ENCODE assay signal across 8 cellular contexts in genomic region chr14:50083467-50084337, GRCh38. TPM values are rescaled to one million over a fixed set of nuclear protein-coding genes. Genes with fewer than 3 reads are reported as not detected.
A peak's percentile ranks its signal among the peaks of the same experiment; 100 is the strongest.
DNase-seq lines count a peak whose midpoint lies in the region; ATAC-seq and TF ChIP-seq lines count a peak whose summit lies in the region.

No MANE protein-coding gene starts in this region.

- peaks cover 87% of the 10 kb centered on the region for H3K4me1 Mint-ChIP-seq in activated CD8-positive, alpha-beta memory T cell treated with anti-CD3 and anti-CD28 coated beads, Interleukin-2, amount 10 ng/mL, durations not matched to agents 7 days and 5 days

- no peaks in the 10 kb centered on the region for H3K9me3 ChIP-seq in mucosa of rectum (ENCODE audit: control insufficient read depth in 2 of 2, low read length in 2 of 2)

- peak overlapping the region; percentile 13 to 14 for H3K9ac ChIP-seq in mucosa of rectum (ENCODE audit: low read depth in 1 of 2, low read length in 2 of 2)

- H3K4me1 ChIP-seq in mucosa of rectum (ENCODE audit: control insufficient read depth in 2 of 2, insufficient read depth in 2 of 2, low read length in 2 of 2), result peaks cover 3 to 4% of the 10 kb centered on the region in 2 donors

- peak overlapping the region; percentile 95 for H3K27ac Mint-ChIP-seq in activated CD8-positive, alpha-beta memory T cell treated with anti-CD3 and anti-CD28 coated beads, Interleukin-2, amount 10 ng/mL, durations not matched to agents 7 days and 5 days

- peak; percentile 60 for TF ChIP-seq POLR2A in GM19193 (IDR thresholded peaks at IDR 0.05; ENCODE audit: extremely low read depth, insufficient read depth, insufficient read length)

- no peaks in the 10 kb centered on the region for H3K27me3 Mint-ChIP-seq in activated CD8-positive, alpha-beta memory T cell treated with anti-CD3 and anti-CD28 coated beads, Interleukin-2, amount 10 ng/mL, durations not matched to agents 7 days and 5 days

- peaks cover 9% of the 10 kb centered on the region for H3K36me3 Mint-ChIP-seq in activated CD8-positive, alpha-beta memory T cell treated with anti-CD3 and anti-CD28 coated beads, Interleukin-2, amount 10 ng/mL, durations not matched to agents 7 days and 5 days

- H3K27me3 ChIP-seq in mucosa of rectum (ENCODE audit: control insufficient read depth in 2 of 2, insufficient read depth in 2 of 2, low read length in 2 of 2), result no peaks in the 10 kb centered on the region

- H3K36me3 ChIP-seq in mucosa of rectum (ENCODE audit: control insufficient read depth in 2 of 2, insufficient read depth in 2 of 2, low read length in 2 of 2), result no peaks in the 10 kb centered on the region

- ATAC-seq in HG03139 (IDR thresholded peaks at IDR 0.05; ENCODE audit: unreplicated experiment), result peak; percentile 21
- peak; percentile 58 for ATAC-seq in activated CD8-positive, alpha-beta memory T cell treated with anti-CD3 and anti-CD28 coated beads, Interleukin-2, amount 10 ng/mL, durations not matched to agents 7 days and 5 days

- peak overlapping the region; percentile 43 to 80 for H3K27ac ChIP-seq in mucosa of rectum (ENCODE audit: low read depth in 2 of 2, low read length in 2 of 2)

- CTCF ChIA-PET in activated CD8-positive, alpha-beta memory T cell treated with anti-CD3 and anti-CD28 coated beads, Interleukin-2, amount 10 ng/mL, durations not matched to agents 7 days and 5 days (lab: Charles Lee), result interaction anchor here (1.1 to 5.2 kb wide), 12 partner anchors 9 to 222 kb away, joined by 5 to 39 read pairs (median 8); no protein-coding TSS in a partner anchor

- no peak overlapping the region for H3K4me3 ChIP-seq in mucosa of rectum (ENCODE audit: low read length in 2 of 2)

- H3K9me3 Mint-ChIP-seq in activated CD8-positive, alpha-beta memory T cell treated with anti-CD3 and anti-CD28 coated beads, Interleukin-2, amount 10 ng/mL, durations not matched to agents 7 days and 5 days (ENCODE audit: low read depth), result no peaks in the 10 kb centered on the region

- DNase-seq in activated CD8-positive, alpha-beta memory T cell treated with anti-CD3 and anti-CD28 coated beads, Interleukin-2, amount 10 ng/mL, durations not matched to agents 7 days and 5 days, result peak; percentile 77
- DNase-seq in pons (ENCODE audit: low spot score), result no peak
- no peak for DNase-seq in GOT3 (lab: John Stamatoyannopoulos, UW)
- no peak for DNase-seq in HuH-7 (ENCODE audit: low spot score)
- no peak for DNase-seq in NCI-H1694 (lab: John Stamatoyannopoulos, UW)

- H3K4me3 Mint-ChIP-seq in activated CD8-positive, alpha-beta memory T cell treated with anti-CD3 and anti-CD28 coated beads, Interleukin-2, amount 10 ng/mL, durations not matched to agents 7 days and 5 days, result peak overlapping the region; percentile 81

RNA-seq across cellular contexts. Expression of gene VCPKMT, which starts 32.7 kb away (rescaled TPM):
- total RNA-seq in activated CD8-positive, alpha-beta memory T cell treated with anti-CD3 and anti-CD28 coated beads, Interleukin-2, amount 10 ng/mL, durations not matched to agents 7 days and 5 days, result 10 to 100 TPM; 12.0 to 14.5 TPM
